2 cellular contexts compared by ENCODE assay signal in the genomic region with DNA sequence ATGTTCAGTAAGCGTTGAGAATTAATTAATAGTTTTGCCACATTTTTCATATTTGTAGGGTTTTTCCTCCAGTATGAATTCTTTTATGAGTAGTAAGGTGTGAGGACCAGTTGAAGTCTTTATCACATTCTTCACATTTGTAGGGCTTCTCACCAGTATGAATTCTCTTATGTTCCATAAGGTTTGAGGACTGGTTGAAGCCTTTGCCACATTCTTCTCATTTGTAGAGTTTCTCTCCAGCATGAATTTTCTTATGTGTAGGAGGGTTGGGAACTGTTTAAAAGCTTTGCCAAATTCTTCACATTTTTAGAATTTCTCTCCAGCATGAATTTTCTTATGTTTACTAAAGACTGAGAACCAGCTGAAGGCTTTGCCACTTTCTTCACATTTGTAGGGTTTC.
A peak's percentile ranks its signal among the peaks of the same experiment; 100 is the strongest.
TF ChIP-seq lines count a peak whose summit lies in the region.

No MANE protein-coding gene starts in this region.

TF ChIP-seq in liver, 16 proteins besides CTCF, POLR2A, EP300 and RAD21:
- TF ChIP-seq TAF1 (conservative IDR thresholded peaks at IDR 0.05) (no peak), RXRA (IDR thresholded peaks at IDR 0.05) (no peak), FOXA2 (IDR thresholded peaks at IDR 0.05) (no peak), GABPA (IDR thresholded peaks at IDR 0.05 in 1 of 2, conservative IDR thresholded peaks at IDR 0.05 in 1 of 2) (no peak), HNF4G (IDR thresholded peaks at IDR 0.05) (no peak), SP1 (IDR thresholded peaks at IDR 0.05) (no peak), NR2F2 (IDR thresholded peaks at IDR 0.05) (no peak), FOXA1 (IDR thresholded peaks at IDR 0.05) (no peak), HNF4A (conservative IDR thresholded peaks at IDR 0.05) (no peak), EGR1 (IDR thresholded peaks at IDR 0.05; ENCODE audit: low read depth in 2 of 2) (no peak)
- TF ChIP-seq, protein P1, sequence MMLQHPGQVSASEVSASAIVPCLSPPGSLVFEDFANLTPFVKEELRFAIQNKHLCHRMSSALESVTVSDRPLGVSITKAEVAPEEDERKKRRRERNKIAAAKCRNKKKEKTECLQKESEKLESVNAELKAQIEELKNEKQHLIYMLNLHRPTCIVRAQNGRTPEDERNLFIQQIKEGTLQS (IDR thresholded peaks at IDR 0.05) = no peak
- TF ChIP-seq, protein P2, sequence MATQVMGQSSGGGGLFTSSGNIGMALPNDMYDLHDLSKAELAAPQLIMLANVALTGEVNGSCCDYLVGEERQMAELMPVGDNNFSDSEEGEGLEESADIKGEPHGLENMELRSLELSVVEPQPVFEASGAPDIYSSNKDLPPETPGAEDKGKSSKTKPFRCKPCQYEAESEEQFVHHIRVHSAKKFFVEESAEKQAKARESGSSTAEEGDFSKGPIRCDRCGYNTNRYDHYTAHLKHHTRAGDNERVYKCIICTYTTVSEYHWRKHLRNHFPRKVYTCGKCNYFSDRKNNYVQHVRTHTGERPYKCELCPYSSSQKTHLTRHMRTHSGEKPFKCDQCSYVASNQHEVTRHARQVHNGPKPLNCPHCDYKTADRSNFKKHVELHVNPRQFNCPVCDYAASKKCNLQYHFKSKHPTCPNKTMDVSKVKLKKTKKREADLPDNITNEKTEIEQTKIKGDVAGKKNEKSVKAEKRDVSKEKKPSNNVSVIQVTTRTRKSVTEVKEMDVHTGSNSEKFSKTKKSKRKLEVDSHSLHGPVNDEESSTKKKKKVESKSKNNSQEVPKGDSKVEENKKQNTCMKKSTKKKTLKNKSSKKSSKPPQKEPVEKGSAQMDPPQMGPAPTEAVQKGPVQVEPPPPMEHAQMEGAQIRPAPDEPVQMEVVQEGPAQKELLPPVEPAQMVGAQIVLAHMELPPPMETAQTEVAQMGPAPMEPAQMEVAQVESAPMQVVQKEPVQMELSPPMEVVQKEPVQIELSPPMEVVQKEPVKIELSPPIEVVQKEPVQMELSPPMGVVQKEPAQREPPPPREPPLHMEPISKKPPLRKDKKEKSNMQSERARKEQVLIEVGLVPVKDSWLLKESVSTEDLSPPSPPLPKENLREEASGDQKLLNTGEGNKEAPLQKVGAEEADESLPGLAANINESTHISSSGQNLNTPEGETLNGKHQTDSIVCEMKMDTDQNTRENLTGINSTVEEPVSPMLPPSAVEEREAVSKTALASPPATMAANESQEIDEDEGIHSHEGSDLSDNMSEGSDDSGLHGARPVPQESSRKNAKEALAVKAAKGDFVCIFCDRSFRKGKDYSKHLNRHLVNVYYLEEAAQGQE (IDR thresholded peaks at IDR 0.05) = no peak
- TF ChIP-seq, protein P3, sequence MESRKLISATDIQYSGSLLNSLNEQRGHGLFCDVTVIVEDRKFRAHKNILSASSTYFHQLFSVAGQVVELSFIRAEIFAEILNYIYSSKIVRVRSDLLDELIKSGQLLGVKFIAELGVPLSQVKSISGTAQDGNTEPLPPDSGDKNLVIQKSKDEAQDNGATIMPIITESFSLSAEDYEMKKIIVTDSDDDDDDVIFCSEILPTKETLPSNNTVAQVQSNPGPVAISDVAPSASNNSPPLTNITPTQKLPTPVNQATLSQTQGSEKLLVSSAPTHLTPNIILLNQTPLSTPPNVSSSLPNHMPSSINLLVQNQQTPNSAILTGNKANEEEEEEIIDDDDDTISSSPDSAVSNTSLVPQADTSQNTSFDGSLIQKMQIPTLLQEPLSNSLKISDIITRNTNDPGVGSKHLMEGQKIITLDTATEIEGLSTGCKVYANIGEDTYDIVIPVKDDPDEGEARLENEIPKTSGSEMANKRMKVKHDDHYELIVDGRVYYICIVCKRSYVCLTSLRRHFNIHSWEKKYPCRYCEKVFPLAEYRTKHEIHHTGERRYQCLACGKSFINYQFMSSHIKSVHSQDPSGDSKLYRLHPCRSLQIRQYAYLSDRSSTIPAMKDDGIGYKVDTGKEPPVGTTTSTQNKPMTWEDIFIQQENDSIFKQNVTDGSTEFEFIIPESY (IDR thresholded peaks at IDR 0.05) = no peak
- TF ChIP-seq, protein P4, sequence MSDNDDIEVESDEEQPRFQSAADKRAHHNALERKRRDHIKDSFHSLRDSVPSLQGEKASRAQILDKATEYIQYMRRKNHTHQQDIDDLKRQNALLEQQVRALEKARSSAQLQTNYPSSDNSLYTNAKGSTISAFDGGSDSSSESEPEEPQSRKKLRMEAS (IDR thresholded peaks at IDR 0.05) = no peak

TF ChIP-seq in H1, 55 proteins besides CTCF, POLR2A, EP300 and RAD21:
- TF ChIP-seq YY1 (IDR thresholded peaks at IDR 0.05; ENCODE audit: low read depth, low read length) = no peak
- TF ChIP-seq NANOG (IDR thresholded peaks at IDR 0.05; ENCODE audit: insufficient read depth, low read depth, low read length, poor library complexity, severe bottlenecking) = no peak
- TF ChIP-seq ASH2L (IDR thresholded peaks at IDR 0.05; ENCODE audit: low read length) = no peak
- TF ChIP-seq RXRA (IDR thresholded peaks at IDR 0.05; ENCODE audit: insufficient read depth, low read depth, low read length) = no peak
- TF ChIP-seq CHD1 (IDR thresholded peaks at IDR 0.05; ENCODE audit: low read depth, low read length) = no peak
- TF ChIP-seq ZNF274 (IDR thresholded peaks at IDR 0.05; ENCODE audit: borderline replicate concordance, extremely low read depth, low read length) = peak; percentile 68
